ENCODE assay signal across 17 cellular contexts in the genomic region with DNA sequence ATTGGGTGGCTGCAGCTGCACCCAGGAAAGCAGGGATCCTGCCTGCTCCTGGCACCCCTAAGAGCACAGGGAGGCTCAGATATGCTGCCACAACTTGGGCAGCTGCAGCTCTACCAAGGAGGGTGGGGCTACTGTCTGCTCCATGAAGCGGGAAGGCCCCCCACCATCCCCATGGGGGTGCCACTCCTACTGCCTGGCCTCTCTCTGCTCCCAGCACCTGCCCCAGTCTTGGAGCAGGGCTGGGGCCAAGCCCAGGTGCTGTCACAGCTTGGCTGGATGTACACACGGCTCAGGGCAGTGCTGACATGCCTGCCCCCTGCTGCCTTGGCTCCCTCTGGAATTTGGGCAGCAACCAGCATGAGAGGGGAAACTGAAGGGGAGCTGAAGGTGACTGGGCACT.
A peak's percentile ranks its signal among the peaks of the same experiment; 100 is the strongest.
DNase-seq lines count a peak whose midpoint lies in the region; ATAC-seq lines count a peak whose summit lies in the region.
"Had no signal": no experiment of that assay in that cellular context is flagged by ENCODE, and none has a peak within 500 bp of the region (broad histone marks: within the 10 kb centered on the region; RNA-seq: fewer than 3 reads in every experiment).

No MANE protein-coding gene starts in this region.

- peaks cover 4 to 10% of the 10 kb centered on the region in 2 donors for H3K9me3 Mint-ChIP-seq in stimulated activated naive CD8-positive, alpha-beta T cell treated with anti-CD3 and anti-CD28 coated beads, Interleukin-15, amount 100 ng/mL, for 72 hours
- peaks cover 5% of the 10 kb centered on the region for H3K9me3 Mint-ChIP-seq in stimulated activated effector memory CD8-positive, alpha-beta T cell treated with anti-CD3 and anti-CD28 coated beads, Interleukin-12 subunit alpha, Interleukin-12 subunit beta, amount 100 ng/mL, for 72 hours

- H3K27ac ChIP-seq in aorta (ENCODE audit: low read depth in 1 of 2, low read length in 2 of 2) = no peak overlapping the region
- H3K27ac ChIP-seq: 22Rv1, GM23248 had no signal

- WGBS in aorta, 2 donors = 60 to 70% methylated on average over 2 of the region's 2 CpGs

- DNase-seq in stimulated activated naive CD8-positive, alpha-beta T cell treated with anti-CD3 and anti-CD28 coated beads, Interleukin-15, amount 100 ng/mL, for 72 hours = no peak
- no peak for DNase-seq in stimulated activated naive CD8-positive, alpha-beta T cell treated with anti-CD3 and anti-CD28 coated beads, Interleukin-15, Interleukin-2, amounts not matched to agents 100 U/mL and 50 U/mL, for 24 hours
- no peak for DNase-seq in stimulated activated effector memory CD8-positive, alpha-beta T cell treated with anti-CD3 and anti-CD28 coated beads, Interleukin-12 subunit alpha, Interleukin-12 subunit beta, amount 100 ng/mL, for 72 hours (ENCODE audit: low spot score in 2 of 2)
- DNase-seq in aorta (no peak), HPDE6-E6E7 (ENCODE audit: extremely low spot score) (no peak), 8988T (no peak)
- DNase-seq: C1 segment of cervical spinal cord; Calu3; CD4-positive, alpha-beta memory T cell; COR-L47; DMS53; DMS79 treated with DMSO at 0.1 percent for 48 hours; GF-D8; GM23248; H7; HCEC 1CT had no signal

- H3K4me1 ChIP-seq in aorta (ENCODE audit: control insufficient read depth in 1 of 2, insufficient read depth in 2 of 2, low read length in 2 of 2) = no peaks in the 10 kb centered on the region

- H3K4me1 Mint-ChIP-seq in stimulated activated naive CD8-positive, alpha-beta T cell treated with anti-CD3 and anti-CD28 coated beads, Interleukin-15, amount 100 ng/mL, for 72 hours = no peaks in the 10 kb centered on the region
- no peaks in the 10 kb centered on the region for H3K4me1 Mint-ChIP-seq in stimulated activated effector memory CD8-positive, alpha-beta T cell treated with anti-CD3 and anti-CD28 coated beads, Interleukin-12 subunit alpha, Interleukin-12 subunit beta, amount 100 ng/mL, for 72 hours
- H3K4me1 Mint-ChIP-seq: CD4-positive, alpha-beta memory T cell had no signal

- no peaks in the 10 kb centered on the region for H3K36me3 ChIP-seq in aorta (ENCODE audit: control insufficient read depth in 1 of 2, insufficient read depth in 2 of 2, low read length in 1 of 2)

- no peaks in the 10 kb centered on the region for H3K9me3 ChIP-seq in aorta (ENCODE audit: control insufficient read depth, low read length)

- no peak overlapping the region for H3K4me3 ChIP-seq in aorta (ENCODE audit: low read length in 2 of 2)
- H3K4me3 ChIP-seq: GM23248 had no signal

- intact Hi-C loops in aorta (cut with DNase I) = no loop called here

- ATAC-seq in stimulated activated naive CD8-positive, alpha-beta T cell treated with anti-CD3 and anti-CD28 coated beads, Interleukin-15, amount 100 ng/mL, for 72 hours = peak; percentile 23
- ATAC-seq in stimulated activated naive CD8-positive, alpha-beta T cell treated with anti-CD3 and anti-CD28 coated beads, Interleukin-15, Interleukin-2, amounts not matched to agents 100 U/mL and 50 U/mL, for 24 hours = no peak
- peak; percentile 19 for ATAC-seq in stimulated activated effector memory CD8-positive, alpha-beta T cell treated with anti-CD3 and anti-CD28 coated beads, Interleukin-12 subunit alpha, Interleukin-12 subunit beta, amount 100 ng/mL, for 72 hours
- ATAC-seq in aorta (ENCODE audit: low FRiP score) = peak; percentile 60

- no peak overlapping the region for H3K4me3 Mint-ChIP-seq in stimulated activated naive CD8-positive, alpha-beta T cell treated with anti-CD3 and anti-CD28 coated beads, Interleukin-15, amount 100 ng/mL, for 72 hours
- H3K4me3 Mint-ChIP-seq in stimulated activated effector memory CD8-positive, alpha-beta T cell treated with anti-CD3 and anti-CD28 coated beads, Interleukin-12 subunit alpha, Interleukin-12 subunit beta, amount 100 ng/mL, for 72 hours = no peak overlapping the region
- H3K4me3 Mint-ChIP-seq: CD4-positive, alpha-beta memory T cell had no signal

- H3K27me3 Mint-ChIP-seq in stimulated activated naive CD8-positive, alpha-beta T cell treated with anti-CD3 and anti-CD28 coated beads, Interleukin-15, amount 100 ng/mL, for 72 hours = no peaks in the 10 kb centered on the region

- H3K36me3 Mint-ChIP-seq in stimulated activated effector memory CD8-positive, alpha-beta T cell treated with anti-CD3 and anti-CD28 coated beads, Interleukin-12 subunit alpha, Interleukin-12 subunit beta, amount 100 ng/mL, for 72 hours = no peaks in the 10 kb centered on the region
- H3K36me3 Mint-ChIP-seq: CD4-positive, alpha-beta memory T cell had no signal

- H3K27ac Mint-ChIP-seq in stimulated activated naive CD8-positive, alpha-beta T cell treated with anti-CD3 and anti-CD28 coated beads, Interleukin-15, amount 100 ng/mL, for 72 hours = no peak overlapping the region
- no peak overlapping the region for H3K27ac Mint-ChIP-seq in stimulated activated effector memory CD8-positive, alpha-beta T cell treated with anti-CD3 and anti-CD28 coated beads, Interleukin-12 subunit alpha, Interleukin-12 subunit beta, amount 100 ng/mL, for 72 hours
- H3K27ac Mint-ChIP-seq: CD4-positive, alpha-beta memory T cell had no signal

- peaks cover 0 to 2% of the 10 kb centered on the region in 2 donors for H3K27me3 ChIP-seq in aorta (ENCODE audit: control insufficient read depth in 1 of 2, insufficient read depth in 2 of 2, low read length in 1 of 2)
